8 cellular contexts compared by ENCODE assay signal in the genomic region with DNA sequence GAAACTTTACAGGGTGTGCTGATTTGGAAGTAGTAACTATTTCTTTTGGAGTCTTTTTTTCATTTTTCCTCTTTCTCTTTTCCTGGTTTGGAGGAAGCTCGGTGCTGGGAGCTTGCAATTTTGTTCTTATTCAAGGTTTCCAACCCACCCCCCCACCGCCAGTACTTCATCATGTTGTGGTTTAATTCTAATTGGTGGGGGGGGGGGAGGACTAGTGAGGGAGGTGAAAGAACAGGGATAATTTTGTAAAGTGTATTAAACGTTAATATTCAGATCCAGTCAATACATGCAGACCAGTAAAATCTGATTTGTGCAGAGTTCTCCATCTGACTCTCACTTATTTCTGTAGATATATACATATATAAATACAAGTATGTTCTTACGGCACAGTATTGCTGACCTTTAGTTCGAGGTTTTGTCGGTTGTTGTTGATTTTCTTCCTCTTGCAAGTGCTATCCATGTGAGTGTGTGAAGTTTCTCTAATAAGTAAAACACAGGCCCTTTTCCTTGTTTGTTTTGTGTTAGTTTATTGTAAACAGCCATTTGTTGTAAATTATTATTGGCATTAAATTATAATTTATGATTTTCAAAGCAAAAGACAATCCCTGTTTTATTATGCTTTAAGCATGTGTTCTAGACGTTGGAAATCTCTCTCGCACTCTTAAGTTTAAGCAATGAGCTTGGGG. TPM values are rescaled to one million over a fixed set of nuclear protein-coding genes. Genes with fewer than 3 reads are reported as not detected.
DNase-seq lines count a peak whose midpoint lies in the region; ATAC-seq and TF ChIP-seq lines count a peak whose summit lies in the region.

No MANE protein-coding gene starts in this region.

- peaks cover 50% of the 10 kb centered on the region for H3F3A ChIP-seq in GM23248 (ENCODE audit: insufficient read depth)

- CTCF ChIA-PET in WTC11 (lab: Charles Lee): interaction anchor here (0.7 to 4.7 kb wide), 9 partner anchors 9 to 891 kb away, joined by 3 to 76 read pairs (median 8); partner anchors contain the start of gene NR2F2

- H3K9me3 Mint-ChIP-seq in WTC11: no peaks in the 10 kb centered on the region
- H3K9me3 Mint-ChIP-seq in natural killer cell treated with Interleukin-12 subunit alpha and Interleukin-12 subunit beta and Interleukin-15 and Interleukin-18, amount 100 ng/mL, for 72 hours: no peaks in the 10 kb centered on the region

- DNase-seq in GM23248: peak; percentile 37
- DNase-seq in WTC11 (ENCODE audit: low spot score): no peak
- DNase-seq in sigmoid colon: no peak
- no peak for DNase-seq in natural killer cell treated with Interleukin-12 subunit alpha and Interleukin-12 subunit beta and Interleukin-15 and Interleukin-18, amount 100 ng/mL, for 72 hours (ENCODE audit: low spot score)
- no peak for DNase-seq in HuH-7 (ENCODE audit: low spot score)

- no peak overlapping the region for H3K27ac Mint-ChIP-seq in WTC11
- H3K27ac Mint-ChIP-seq in natural killer cell treated with Interleukin-12 subunit alpha and Interleukin-12 subunit beta and Interleukin-15 and Interleukin-18, amount 100 ng/mL, for 72 hours: no peak overlapping the region

- peaks cover 44% of the 10 kb centered on the region for H3K4me1 ChIP-seq in GM23248 (ENCODE audit: insufficient read depth)
- peaks cover 0 to 35% (median 0%) of the 10 kb centered on the region in 3 donors for H3K4me1 ChIP-seq in gastroesophageal sphincter
- peaks cover 0 to 50% (median 39%) of the 10 kb centered on the region in 4 donors for H3K4me1 ChIP-seq in sigmoid colon

- peak overlapping the region; percentile 81 for H3K4me3 Mint-ChIP-seq in WTC11
- no peak overlapping the region for H3K4me3 Mint-ChIP-seq in natural killer cell treated with Interleukin-12 subunit alpha and Interleukin-12 subunit beta and Interleukin-15 and Interleukin-18, amount 100 ng/mL, for 72 hours

- H3K36me3 ChIP-seq in GM23248 (ENCODE audit: low read depth) (peaks cover 44% of the 10 kb centered on the region), gastroesophageal sphincter (peaks cover 0 to 20% of the 10 kb centered on the region in 2 donors), sigmoid colon (peaks cover 0 to 5% (median 0%) of the 10 kb centered on the region in 4 donors)

- no peak for TF ChIP-seq CTCF in WTC11 (IDR thresholded peaks at IDR 0.05)
- TF ChIP-seq CTCF in gastroesophageal sphincter (IDR thresholded peaks at IDR 0.05): no peak
- TF ChIP-seq CTCF in sigmoid colon (IDR thresholded peaks at IDR 0.05): no peak

- WGBS in GM23248 (ENCODE audit: low coverage in 1 of 2, low lambda C conversion rate in 2 of 2, missing lambda C conversion rate in 2 of 2), 2 experiments: 0 to 3% methylated on average over 7 to 8 of the region's 8 CpGs
- WGBS in gastroesophageal sphincter (ENCODE audit: low coverage in 1 of 2), 2 donors: 0 to 2% methylated on average over 8 of the region's 8 CpGs
- WGBS in sigmoid colon, 2 donors: 1 to 5% methylated on average over 8 of the region's 8 CpGs

- peaks cover 99% of the 10 kb centered on the region for H3K79me2 ChIP-seq in GM23248 (ENCODE audit: insufficient read depth)

- in situ Hi-C loops in GM23248 (cut with MboI): loop anchor here (10.0 kb wide), 2 partner anchors 1075 to 1305 kb away; no protein-coding TSS in a partner anchor

- H4K20me1 ChIP-seq in GM23248 (ENCODE audit: insufficient read depth): no peaks in the 10 kb centered on the region

- peak overlapping the region; percentile 99 for H3K4me3 ChIP-seq in GM23248
- H3K4me3 ChIP-seq in gastroesophageal sphincter: peak overlapping the region; percentile 70 to 87
- H3K4me3 ChIP-seq in sigmoid colon: peak overlapping the region; percentile 69 to 89 (median 80)

- ATAC-seq in WTC11 (no peak), gastroesophageal sphincter (no peak), GM18511 (IDR thresholded peaks at IDR 0.05; ENCODE audit: unreplicated experiment) (no peak), HG03039 (IDR thresholded peaks at IDR 0.05; ENCODE audit: unreplicated experiment) (no peak)
- no peak for ATAC-seq in natural killer cell treated with Interleukin-12 subunit alpha and Interleukin-12 subunit beta and Interleukin-15 and Interleukin-18, amount 100 ng/mL, for 72 hours

- H3K27me3 Mint-ChIP-seq in WTC11 (ENCODE audit: low read depth): peaks cover 59% of the 10 kb centered on the region
- peaks cover 49 to 87% of the 10 kb centered on the region in 2 donors for H3K27me3 Mint-ChIP-seq in natural killer cell treated with Interleukin-12 subunit alpha and Interleukin-12 subunit beta and Interleukin-15 and Interleukin-18, amount 100 ng/mL, for 72 hours

- no peaks in the 10 kb centered on the region for H3K36me3 Mint-ChIP-seq in WTC11
- H3K36me3 Mint-ChIP-seq in natural killer cell treated with Interleukin-12 subunit alpha and Interleukin-12 subunit beta and Interleukin-15 and Interleukin-18, amount 100 ng/mL, for 72 hours: peaks cover 6% of the 10 kb centered on the region

- intact Hi-C loops in sigmoid colon (cut with DNase I): loop anchor here (10.0 kb wide), 1 partner anchor 1495 kb away; no protein-coding TSS in a partner anchor

- TF ChIP-seq EP300 in gastroesophageal sphincter (IDR thresholded peaks at IDR 0.05) (no peak), sigmoid colon (IDR thresholded peaks at IDR 0.05) (no peak)

- H3K9ac ChIP-seq in GM23248: peak overlapping the region; percentile 87

- H3K27me3 ChIP-seq in GM23248 (replicated peaks; ENCODE audit: insufficient read depth) (no peaks in the 10 kb centered on the region), gastroesophageal sphincter (no peaks in the 10 kb centered on the region), sigmoid colon (no peaks in the 10 kb centered on the region)

- no peak for TF ChIP-seq POLR2A in gastroesophageal sphincter (IDR thresholded peaks at IDR 0.05)
- no peak for TF ChIP-seq POLR2A in sigmoid colon (IDR thresholded peaks at IDR 0.05)

- H3K4me1 Mint-ChIP-seq in WTC11: peaks cover 87% of the 10 kb centered on the region
- H3K4me1 Mint-ChIP-seq in natural killer cell treated with Interleukin-12 subunit alpha and Interleukin-12 subunit beta and Interleukin-15 and Interleukin-18, amount 100 ng/mL, for 72 hours (ENCODE audit: low read depth in 2 of 2): peaks cover 0 to 7% of the 10 kb centered on the region in 2 donors

- H3K9me2 ChIP-seq in GM23248 (ENCODE audit: insufficient read depth): no peaks in the 10 kb centered on the region

- POLR2A ChIA-PET in WTC11 (lab: Charles Lee): interaction anchor here (0.9 to 1.0 kb wide), 2 partner anchors 13 to 78 kb away, joined by 3 to 4 read pairs; no protein-coding TSS in a partner anchor

- H3K4me2 ChIP-seq in GM23248 (ENCODE audit: unreplicated experiment): peak overlapping the region; percentile 99

- H3K9me3 ChIP-seq in GM23248 (ENCODE audit: low read depth): no peaks in the 10 kb centered on the region
- no peaks in the 10 kb centered on the region for H3K9me3 ChIP-seq in gastroesophageal sphincter
- no peaks in the 10 kb centered on the region for H3K9me3 ChIP-seq in sigmoid colon

- peak overlapping the region; percentile 61 for H2AFZ ChIP-seq in GM23248

- H3K27ac ChIP-seq in GM23248: peak overlapping the region; percentile 77
- H3K27ac ChIP-seq in gastroesophageal sphincter: peak overlapping the region; percentile 75 to 98 (median 94)
- peak overlapping the region; percentile 92 to 97 (median 94) for H3K27ac ChIP-seq in sigmoid colon

TF ChIP-seq in WTC11, 78 proteins besides CTCF, POLR2A, EP300 and RAD21 (continues in another document):
- TF ChIP-seq ETV6 (CRISPR knock-in tag; IDR thresholded peaks at IDR 0.05): no peak
- no peak for TF ChIP-seq FOXP4 (CRISPR knock-in tag; IDR thresholded peaks at IDR 0.05)
- no peak for TF ChIP-seq CDX4 (CRISPR knock-in tag; IDR thresholded peaks at IDR 0.05; ENCODE audit: borderline replicate concordance)
- no peak for TF ChIP-seq MLX (CRISPR knock-in tag; IDR thresholded peaks at IDR 0.05)

RNA-seq across cellular contexts. Expression of gene NR2F2, which starts 9.3 kb away (rescaled TPM):
- total RNA-seq in GM23248 (2014; rRNA removed; shearing (Covaris generic)): 5.9 and 7.3 TPM in 2 replicates
- polyA plus RNA-seq in GM23248 (2016; fragmentation: Nextera tagmentation; extraction: Ambion mirVana): 23.8 and 25.1 TPM in 2 replicates
- total RNA-seq in WTC11 (2021): 0.27 to 0.57 TPM (median 0.55 TPM) in 3 replicates
- total RNA-seq in gastroesophageal sphincter: 100 to 1,000 TPM in 1 of 4 donors, 10 to 100 TPM in 3; 82.7 to 126 (median 91.8) TPM
- total RNA-seq in sigmoid colon: 10 to 100 TPM; 24.0 to 47.9 (median 31.0) TPM
- polyA plus RNA-seq in sigmoid colon: 10 to 100 TPM; 12.6 to 20.0 (median 12.9) TPM
- total RNA-seq in natural killer cell treated with Interleukin-12 subunit alpha and Interleukin-12 subunit beta and Interleukin-15 and Interleukin-18, amount 100 ng/mL, for 72 hours: not detected
